16 cellular contexts compared by ENCODE assay signal in the genomic region with DNA sequence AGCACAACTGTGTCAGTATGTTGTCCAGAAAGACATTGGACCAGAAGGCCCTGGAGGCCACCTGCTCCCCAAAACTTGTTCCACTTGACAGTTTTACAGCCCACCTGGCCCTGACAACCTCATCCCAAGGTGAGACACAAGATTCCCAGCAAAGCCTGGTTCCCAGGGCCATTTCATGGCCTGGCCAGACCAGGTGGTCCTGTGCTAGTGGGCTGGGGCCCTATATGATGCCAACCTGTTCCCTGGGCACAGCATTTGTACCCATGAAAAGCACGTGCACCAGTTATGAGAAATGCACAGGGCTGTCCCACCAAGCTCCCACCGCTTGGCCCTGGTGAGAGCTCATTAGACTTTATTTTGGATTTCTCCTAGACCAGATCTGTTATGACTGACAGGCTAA.
"Had no signal": no experiment of that assay in that cellular context is flagged by ENCODE, and none has a peak within 500 bp of the region (broad histone marks: within the 10 kb centered on the region; RNA-seq: fewer than 3 reads in every experiment).

No MANE protein-coding gene starts in this region.

- H3K27ac ChIP-seq: breast epithelium, parathyroid adenoma, right lobe of liver, thoracic aorta, upper lobe of right lung, WERI-Rb-1 had no signal

- H3K36me3 ChIP-seq: breast epithelium, right lobe of liver, thoracic aorta, upper lobe of right lung, WERI-Rb-1 had no signal

- H3K27me3 ChIP-seq: breast epithelium, right lobe of liver, upper lobe of right lung had no signal

- H3K4me1 Mint-ChIP-seq: nephron had no signal

- H3K9me3 ChIP-seq: mucosa of descending colon, right lobe of liver, upper lobe of right lung had no signal

- ATAC-seq: mucosa of descending colon, right lobe of liver, T-helper 17 cell, upper lobe of right lung had no signal

- H3K27me3 Mint-ChIP-seq: dendritic cell treated with granulocyte-macrophage colony-stimulating factor and Interleukin-4, amounts not matched to agents 40 ng/mL and 50 ng/mL, for 4 days; T-helper 17 cell had no signal

- H3K27ac Mint-ChIP-seq: activated naive CD4-positive, alpha-beta T cell treated with anti-CD3 and anti-CD28 coated beads for 36 hours; dendritic cell treated with granulocyte-macrophage colony-stimulating factor and Interleukin-4, amounts not matched to agents 40 ng/mL and 50 ng/mL, for 4 days; nephron had no signal

- H3K4me1 ChIP-seq: breast epithelium, parathyroid adenoma, right lobe of liver had no signal

- H3K9me3 Mint-ChIP-seq: activated naive CD4-positive, alpha-beta T cell treated with anti-CD3 and anti-CD28 coated beads for 36 hours had no signal

- H3K4me3 Mint-ChIP-seq: activated naive CD4-positive, alpha-beta T cell treated with anti-CD3 and anti-CD28 coated beads for 36 hours; dendritic cell treated with granulocyte-macrophage colony-stimulating factor and Interleukin-4, amounts not matched to agents 40 ng/mL and 50 ng/mL, for 4 days; nephron had no signal

- H3K9ac ChIP-seq: parathyroid adenoma had no signal

- H3K4me3 ChIP-seq: breast epithelium, mucosa of descending colon, right lobe of liver, thoracic aorta, upper lobe of right lung had no signal

- DNase-seq: activated CD4-positive, alpha-beta T cell treated with anti-CD3 and anti-CD28 coated beads for 4 hours; activated naive CD4-positive, alpha-beta T cell treated with anti-CD3 and anti-CD28 coated beads for 36 hours; cerebellar nuclear complex; mesenchymal stem cell; mucosa of descending colon; right lobe of liver; small intestine; stimulated activated CD4-positive, alpha-beta T cell treated with anti-CD3 and anti-CD28 coated beads, Interleukin-4, amount 100 ng/mL, for 1 hour; T-helper 17 cell; upper lobe of right lung; WERI-Rb-1 had no signal
